Comparison of ENCODE assay signal across 19 cellular contexts in genomic region chr14:104462651-104463630, GRCh38.
DNase-seq lines count a peak whose midpoint lies in the region; ATAC-seq and TF ChIP-seq lines count a peak whose summit lies in the region.
"Had no signal": no experiment of that assay in that cellular context is flagged by ENCODE, and none has a peak within 500 bp of the region (broad histone marks: within the 10 kb centered on the region; RNA-seq: fewer than 3 reads in every experiment).

No MANE protein-coding gene starts in this region.

- no TSS peak for BruUV-seq in Panc1 (replicated peaks; lab: Mats Ljungman, UMichigan)

- no peak overlapping the region for H3K4me3 ChIP-seq in Panc1 (ENCODE audit: low read depth in 2 of 2, low read length in 2 of 2)

- H3K9me3 ChIP-seq in Panc1 (ENCODE audit: control insufficient read depth, insufficient read depth, low read depth, low read length) = no peaks in the 10 kb centered on the region
- H3K9me3 ChIP-seq: sigmoid colon had no signal

- H3K4me1 ChIP-seq in Panc1 (ENCODE audit: control insufficient read depth, insufficient read depth, low read length) = no peaks in the 10 kb centered on the region

- TF ChIP-seq CTCF in Panc1 (IDR thresholded peaks at IDR 0.05) = no peak
- TF ChIP-seq CTCF in GM10248 (IDR thresholded peaks at IDR 0.05; ENCODE audit: control extremely low read depth, extremely low read depth, low read depth, missing control alignments) = no peak

- no peak overlapping the region for H3K27ac ChIP-seq in Panc1 (ENCODE audit: low read length)
- H3K27ac ChIP-seq: BLaER1 treated with 17β-estradiol and CSF1 and Interleukin-3, amounts not matched to agents 10 nM and 100 nM; sigmoid colon had no signal

- peaks cover 3% of the 10 kb centered on the region for H3K27me3 ChIP-seq in Panc1 (ENCODE audit: control insufficient read depth, insufficient read depth, low read length)

- peak; percentile 57; the same call in 1 of the 2 replicates for ATAC-seq in Panc1
- no peak for ATAC-seq in GM18858 (IDR thresholded peaks at IDR 0.05; ENCODE audit: unreplicated experiment)
- no peak for ATAC-seq in HG03097 (IDR thresholded peaks at IDR 0.05; ENCODE audit: low FRiP score, unreplicated experiment)

- CTCF ChIA-PET in Panc1 (lab: Charles Lee) (no interaction called here), GM10248 (lab: Yijun Ruan, JAX) (no interaction called here)

- H3K36me3 ChIP-seq in Panc1 (ENCODE audit: control insufficient read depth, insufficient read depth, low read length) = no peaks in the 10 kb centered on the region
- H3K36me3 ChIP-seq: BLaER1 treated with 17β-estradiol and CSF1 and Interleukin-3, amounts not matched to agents 10 nM and 100 nM; sigmoid colon had no signal

- in situ Hi-C loops in Panc1 (cut with HindIII; ENCODE audit: low pct_unique_long_range_greater_than_20kb, low sequenced_read_pairs) = no loop called here

- intact Hi-C loops in Panc1 (cut with micrococcal nuclease; ENCODE audit: unreplicated experiment) = no loop called here

- peak; percentile 2 for DNase-seq in stimulated activated CD4-positive, alpha-beta T cell treated with anti-CD3 and anti-CD28 coated beads, Interleukin-4, amount 100 ng/mL, for 24 hours
- no peak for DNase-seq in stimulated activated CD4-positive, alpha-beta T cell treated with anti-CD3 and anti-CD28 coated beads, Interleukin-15, amount 100 ng/mL, for 24 hours
- DNase-seq in Panc1 (ENCODE audit: low read depth, low spot score) = no peak
- DNase-seq in islet precursor cell = peak; percentile 32
- DNase-seq in GM10248 (ENCODE audit: extremely low spot score) = no peak
- DNase-seq: activated B cell treated with CpG ODN at 0.5 μM for 24 hours; activated naive CD8-positive, alpha-beta T cell treated with anti-CD3 and anti-CD28 coated beads, Interleukin-2, amount 10 ng/mL, durations not matched to agents 7 days and 5 days; central memory CD4-positive, alpha-beta T cell; DMS153; effector memory CD4-positive, alpha-beta T cell; foreskin melanocyte; H7; NCI-H510A treated with DMSO at 0.1 percent for 48 hours; RPMI8226; sigmoid colon; T-cell had no signal

- POLR2A ChIA-PET in Panc1 (lab: Charles Lee) = no interaction called here
- POLR2A ChIA-PET in GM10248 (lab: Yijun Ruan, JAX) = no interaction called here

Comparison
In these comparisons a context has a peak if more than half of its experiments do, and no peak if none do; other contexts are left out.
1. DNase-seq: peak in stimulated activated CD4-positive, alpha-beta T cell treated with anti-CD3 and anti-CD28 coated beads, Interleukin-4, amount 100 ng/mL, for 24 hours (single experiment) and islet precursor cell (single experiment); none in stimulated activated CD4-positive, alpha-beta T cell treated with anti-CD3 and anti-CD28 coated beads, Interleukin-15, amount 100 ng/mL, for 24 hours (single experiment), Panc1 (single experiment) and GM10248 (single experiment).